In the genomic region with DNA sequence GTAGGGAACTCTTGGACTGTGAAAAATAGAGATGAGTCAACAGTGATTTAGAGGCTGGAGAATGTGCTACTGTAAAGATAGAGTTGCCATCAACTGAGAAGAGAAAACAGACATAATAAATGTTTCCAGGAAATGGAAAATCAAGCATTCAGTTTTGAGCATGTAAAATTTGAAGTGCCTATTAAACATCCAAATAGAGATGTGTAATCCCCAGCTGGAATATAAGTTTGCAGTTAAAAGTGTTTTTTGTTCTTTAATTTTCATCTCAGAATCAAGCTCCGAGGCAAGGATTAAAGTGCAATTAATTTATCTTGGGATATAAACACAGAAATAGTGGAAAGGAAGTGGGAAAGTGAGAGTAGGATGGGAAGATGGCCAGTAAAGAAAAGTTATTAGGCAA, we compare ENCODE assay signal across 24 cellular contexts.
"Had no signal": no experiment of that assay in that cellular context is flagged by ENCODE, and none has a peak within 500 bp of the region (broad histone marks: within the 10 kb centered on the region; RNA-seq: fewer than 3 reads in every experiment).

No MANE protein-coding gene starts in this region.

- H3K27me3 ChIP-seq: gastrocnemius medialis, heart left ventricle, hepatocyte, neural progenitor cell, right atrium auricular region, stomach, thyroid gland, vagina had no signal

- H3K36me3 ChIP-seq: gastrocnemius medialis, heart left ventricle, neural progenitor cell, prostate gland, right atrium auricular region, stomach, thyroid gland, vagina had no signal

- DNase-seq: dorsolateral prefrontal cortex; effector CD4-positive, alpha-beta T cell; foreskin fibroblast; gastrocnemius medialis; left ventricle myocardium superior; mesendoderm; midbrain; naive thymus-derived CD4-positive, alpha-beta T cell; stimulated activated CD4-positive, alpha-beta T cell treated with anti-CD3 and anti-CD28 coated beads, Interleukin-2, amount 100 ng/mL, for 24 hours; stimulated activated CD4-positive, alpha-beta T cell treated with anti-CD3 and anti-CD28 coated beads, Interleukin-4, amount 100 ng/mL, for 24 hours; stimulated activated naive CD4-positive, alpha-beta T cell treated with Interleukin-2 at 50 U/mL for 16 hours; stomach; thyroid gland; trophoblast cell had no signal

- H3K27me3 Mint-ChIP-seq: naive thymus-derived CD4-positive, alpha-beta T cell had no signal

- H3K9me3 Mint-ChIP-seq: nephron had no signal

- H3K4me3 ChIP-seq: dorsolateral prefrontal cortex, gastrocnemius medialis, heart left ventricle, hepatocyte, lung, neural progenitor cell, prostate gland, right atrium auricular region, stomach, thyroid gland, vagina had no signal

- H3K9ac ChIP-seq: neural progenitor cell, parathyroid adenoma had no signal

- H3K36me3 Mint-ChIP-seq: naive thymus-derived CD4-positive, alpha-beta T cell; neural progenitor cell; stimulated activated effector memory CD8-positive, alpha-beta T cell treated with anti-CD3 and anti-CD28 coated beads, Interleukin-12 subunit alpha, Interleukin-12 subunit beta, amount 100 ng/mL, for 72 hours had no signal

- H2AFZ ChIP-seq: hepatocyte, neural progenitor cell, parathyroid adenoma had no signal

- H3K79me2 ChIP-seq: hepatocyte, parathyroid adenoma had no signal

- H3K27ac ChIP-seq: dorsolateral prefrontal cortex, gastrocnemius medialis, heart left ventricle, hepatocyte, neural progenitor cell, parathyroid adenoma, prostate gland, right atrium auricular region, stomach, thyroid gland, vagina had no signal

- H3K9me3 ChIP-seq: gastrocnemius medialis, prostate gland, right atrium auricular region, thyroid gland, vagina had no signal

- H3K4me1 ChIP-seq: gastrocnemius medialis, heart left ventricle, parathyroid adenoma, prostate gland, right atrium auricular region, stomach, thyroid gland, vagina had no signal

- H3K4me1 Mint-ChIP-seq: naive thymus-derived CD4-positive, alpha-beta T cell; nephron; neural progenitor cell; stimulated activated effector memory CD8-positive, alpha-beta T cell treated with anti-CD3 and anti-CD28 coated beads, Interleukin-12 subunit alpha, Interleukin-12 subunit beta, amount 100 ng/mL, for 72 hours had no signal

- H3K4me3 Mint-ChIP-seq: naive thymus-derived CD4-positive, alpha-beta T cell; nephron; neural progenitor cell; stimulated activated effector memory CD8-positive, alpha-beta T cell treated with anti-CD3 and anti-CD28 coated beads, Interleukin-12 subunit alpha, Interleukin-12 subunit beta, amount 100 ng/mL, for 72 hours had no signal

- H3K4me2 ChIP-seq: hepatocyte, neural progenitor cell had no signal

- H3K27ac Mint-ChIP-seq: naive thymus-derived CD4-positive, alpha-beta T cell; nephron; neural progenitor cell; stimulated activated effector memory CD8-positive, alpha-beta T cell treated with anti-CD3 and anti-CD28 coated beads, Interleukin-12 subunit alpha, Interleukin-12 subunit beta, amount 100 ng/mL, for 72 hours had no signal
